Comparison of ENCODE assay signal across 8 cellular contexts in genomic region chr2:219552382-219553167, GRCh38. TPM values are rescaled to one million over a fixed set of nuclear protein-coding genes. Genes with fewer than 3 reads are reported as not detected.
DNase-seq lines count a peak whose midpoint lies in the region; ATAC-seq and TF ChIP-seq lines count a peak whose summit lies in the region.

No MANE protein-coding gene starts in this region.

- no peak for TF ChIP-seq RAD21 in liver (IDR thresholded peaks at IDR 0.05)

- H3K27me3 ChIP-seq in liver (ENCODE audit: control insufficient read depth in 4 of 4, insufficient read depth in 4 of 4, low read length in 3 of 4), result peaks cover 0 to 7% (median 0%) of the 10 kb centered on the region in 4 donors

- no peaks in the 10 kb centered on the region for H3K9me3 ChIP-seq in liver (ENCODE audit: control insufficient read depth in 4 of 4, low read length in 3 of 4)

- no peak overlapping the region for H3K27ac ChIP-seq in liver (ENCODE audit: low read depth in 1 of 2, low read length in 2 of 2)

- H3K9ac ChIP-seq in liver (ENCODE audit: low read depth in 1 of 2, low read length in 2 of 2), result no peak overlapping the region

- peaks cover 8% of the 10 kb centered on the region for H3K4me1 Mint-ChIP-seq in dendritic cell treated with granulocyte-macrophage colony-stimulating factor and Interleukin-4, amounts not matched to agents 40 ng/mL and 50 ng/mL, for 4 days (ENCODE audit: low read depth)

- H3K36me3 Mint-ChIP-seq in dendritic cell treated with granulocyte-macrophage colony-stimulating factor and Interleukin-4, amounts not matched to agents 40 ng/mL and 50 ng/mL, for 4 days (ENCODE audit: low read depth), result no peaks in the 10 kb centered on the region

- H3K4me1 ChIP-seq in liver (ENCODE audit: control insufficient read depth in 4 of 4, insufficient read depth in 4 of 4, low read length in 3 of 4), result peaks cover 5 to 15% (median 12%) of the 10 kb centered on the region in 4 donors

- peak; percentile 85 for ATAC-seq in HG03039 (IDR thresholded peaks at IDR 0.05; ENCODE audit: unreplicated experiment)

- DNase-seq in SIG-M5 treated with dmso at 0.1 percent for 504 hours (lab: John Stamatoyannopoulos, UW; ENCODE audit: unreplicated experiment), result peak; percentile 50
- no peak for DNase-seq in SIG-M5 (lab: John Stamatoyannopoulos, UW)
- peak; percentile 94 for DNase-seq in NCI-H2227 (lab: John Stamatoyannopoulos, UW; ENCODE audit: unreplicated experiment)
- peak; percentile 60 to 70 for DNase-seq in activated CD4-positive, alpha-beta T cell treated with anti-CD3 and anti-CD28 coated beads, Interleukin-2, amount 50 U/mL, for 24 hours (ENCODE audit: low read depth in 1 of 2, low spot score in 1 of 2)
- peak; percentile 68 for DNase-seq in stimulated activated CD4-positive, alpha-beta T cell treated with anti-CD3 and anti-CD28 coated beads, Interleukin-2, amount 100 ng/mL, for 4 hours (ENCODE audit: low read depth)

- H3K27me3 Mint-ChIP-seq in dendritic cell treated with granulocyte-macrophage colony-stimulating factor and Interleukin-4, amounts not matched to agents 40 ng/mL and 50 ng/mL, for 4 days, result peaks cover 67% of the 10 kb centered on the region

- no peak for TF ChIP-seq CTCF in liver (IDR thresholded peaks at IDR 0.05; ENCODE audit: low read depth, low read length, missing input control)

- H3K36me3 ChIP-seq in liver (ENCODE audit: control insufficient read depth in 4 of 4, insufficient read depth in 3 of 4, low read depth in 1 of 4, low read length in 3 of 4), result no peaks in the 10 kb centered on the region

- H3K4me3 Mint-ChIP-seq in dendritic cell treated with granulocyte-macrophage colony-stimulating factor and Interleukin-4, amounts not matched to agents 40 ng/mL and 50 ng/mL, for 4 days, result peak overlapping the region; percentile 70

- 4% methylated on average over 99 of the region's 99 CpGs for WGBS in liver

- H3K4me3 ChIP-seq in liver (ENCODE audit: low read depth in 1 of 3, low read length in 3 of 3), result peak overlapping the region in 2 of 3 donors; percentile 56 to 67

- intact Hi-C loops in dendritic cell treated with granulocyte-macrophage colony-stimulating factor and Interleukin-4, amounts not matched to agents 40 ng/mL and 50 ng/mL, for 4 days (cut with micrococcal nuclease), result no loop called here

- no peaks in the 10 kb centered on the region for H3K9me3 Mint-ChIP-seq in dendritic cell treated with granulocyte-macrophage colony-stimulating factor and Interleukin-4, amounts not matched to agents 40 ng/mL and 50 ng/mL, for 4 days

- H3K27ac Mint-ChIP-seq in dendritic cell treated with granulocyte-macrophage colony-stimulating factor and Interleukin-4, amounts not matched to agents 40 ng/mL and 50 ng/mL, for 4 days, result no peak overlapping the region

TF ChIP-seq in liver, 16 proteins besides CTCF, POLR2A, EP300 and RAD21:
- TF ChIP-seq TAF1 (conservative IDR thresholded peaks at IDR 0.05), result no peak
- peak; percentile 55 for TF ChIP-seq SP1 (IDR thresholded peaks at IDR 0.05)
- no peak for TF ChIP-seq HNF4G (IDR thresholded peaks at IDR 0.05)
- TF ChIP-seq MAX (IDR thresholded peaks at IDR 0.05), result no peak
- TF ChIP-seq JUND (IDR thresholded peaks at IDR 0.05), result no peak
- TF ChIP-seq ATF3 (IDR thresholded peaks at IDR 0.05), result no peak
- no peak for TF ChIP-seq EGR1 (IDR thresholded peaks at IDR 0.05; ENCODE audit: low read depth in 2 of 2)
- TF ChIP-seq REST (IDR thresholded peaks at IDR 0.05), result peak; percentile 37
- TF ChIP-seq NR2F2 (IDR thresholded peaks at IDR 0.05), result no peak

RNA-seq across cellular contexts. Expression of gene TMEM198, which starts 8.7 kb away (rescaled TPM):
- 1 to 10 TPM; 1.1 to 1.8 TPM for total RNA-seq in liver
- 1 to 10 TPM in 1 of 2 donors, under 1 TPM in 1; 0.74 to 1.9 TPM for polyA plus RNA-seq in liver

RNA-seq across cellular contexts. Expression of gene CHPF, which starts 9.0 kb away (rescaled TPM):
- total RNA-seq in liver, result 10 to 100 TPM; 26.5 to 85.2 TPM
- 100 to 1,000 TPM in 1 of 2 donors, 10 to 100 TPM in 1; 31.1 to 135 TPM for polyA plus RNA-seq in liver

RNA-seq across cellular contexts. Expression of gene OBSL1, which starts 18.8 kb away (rescaled TPM):
- 10 to 100 TPM; 23.6 to 35.3 TPM for total RNA-seq in liver
- polyA plus RNA-seq in liver, result 10 to 100 TPM; 14.2 to 30.9 TPM

RNA-seq across cellular contexts. Expression of gene INHA, which starts 19.5 kb away (rescaled TPM):
- under 1 TPM; 0.08 to 0.14 TPM for total RNA-seq in liver
- polyA plus RNA-seq in liver, result under 1 TPM; 0.03 to 0.15 TPM

RNA-seq across cellular contexts. Expression of gene ASIC4, which starts 38.3 kb away (rescaled TPM):
- 1 to 10 TPM in 1 of 2 donors, under 1 TPM in 1; 0.08 to 1.5 TPM for total RNA-seq in liver
- not detected for polyA plus RNA-seq in liver
